In the genomic region with DNA sequence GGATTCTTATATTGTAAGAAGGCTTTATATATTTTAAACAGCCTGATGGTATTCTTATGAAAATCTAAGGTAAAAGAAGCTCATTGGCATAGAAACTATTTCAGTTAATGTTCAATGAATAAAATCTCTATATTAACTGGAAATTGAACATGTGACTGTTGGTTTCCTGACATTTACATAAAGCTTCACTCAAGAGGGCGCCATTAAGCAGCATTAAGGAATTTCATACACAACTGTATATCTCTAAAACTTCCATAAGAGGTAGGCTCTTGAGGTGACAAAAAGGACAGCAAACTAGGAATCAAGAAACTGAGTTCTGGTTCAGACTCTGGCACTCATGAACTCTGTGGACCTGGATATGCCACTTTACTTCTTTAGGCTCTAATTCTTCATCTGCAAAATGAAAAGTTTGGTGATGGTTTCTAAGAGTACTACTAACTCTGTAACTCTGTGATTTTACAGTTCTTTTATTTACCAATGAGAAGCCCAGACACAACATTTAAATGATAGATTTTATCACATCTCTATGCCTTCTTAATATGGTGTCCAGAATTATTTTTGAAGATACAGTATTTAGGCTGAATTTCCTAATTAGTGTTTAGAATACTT, we compare ENCODE assay signal across 10 cellular contexts.
A peak's percentile ranks its signal among the peaks of the same experiment; 100 is the strongest.
DNase-seq lines count a peak whose midpoint lies in the region; TF ChIP-seq lines count a peak whose summit lies in the region.
"Had no signal": no experiment of that assay in that cellular context is flagged by ENCODE, and none has a peak within 500 bp of the region (broad histone marks: within the 10 kb centered on the region; RNA-seq: fewer than 3 reads in every experiment).

No MANE protein-coding gene starts in this region.

- H3K27me3 ChIP-seq in tibial nerve: no peaks in the 10 kb centered on the region
- H3K27me3 ChIP-seq: thyroid gland had no signal

- H3K27ac ChIP-seq in tibial nerve: no peak overlapping the region
- H3K27ac ChIP-seq: thyroid gland had no signal

- TF ChIP-seq CTCF in mesothelial cell of epicardium (IDR thresholded peaks at IDR 0.05; ENCODE audit: unreplicated experiment) (no peak), tibial nerve (IDR thresholded peaks at IDR 0.05) (peak in 1 of 5 experiments; percentile 30)

- no peaks in the 10 kb centered on the region for H3K36me3 Mint-ChIP-seq in mesothelial cell of epicardium
- H3K36me3 Mint-ChIP-seq: memory B cell had no signal

- H3K9me3 Mint-ChIP-seq in mesothelial cell of epicardium: peaks cover 4% of the 10 kb centered on the region
- H3K9me3 Mint-ChIP-seq: memory B cell had no signal

- peaks cover 0 to 13% (median 0%) of the 10 kb centered on the region in 4 donors for H3K4me1 ChIP-seq in tibial nerve
- H3K4me1 ChIP-seq: thyroid gland had no signal

- no peaks in the 10 kb centered on the region for H3K36me3 ChIP-seq in tibial nerve
- H3K36me3 ChIP-seq: thyroid gland had no signal

- H3K4me3 Mint-ChIP-seq in mesothelial cell of epicardium: no peak overlapping the region
- H3K4me3 Mint-ChIP-seq: memory B cell had no signal

- H3K27ac Mint-ChIP-seq in mesothelial cell of epicardium: no peak overlapping the region
- H3K27ac Mint-ChIP-seq: memory B cell had no signal

- peaks cover 20% of the 10 kb centered on the region for H3K4me1 Mint-ChIP-seq in mesothelial cell of epicardium
- H3K4me1 Mint-ChIP-seq: memory B cell had no signal

- no peak for TF ChIP-seq EP300 in tibial nerve (IDR thresholded peaks at IDR 0.05)

- no peaks in the 10 kb centered on the region for H3K27me3 Mint-ChIP-seq in mesothelial cell of epicardium (ENCODE audit: low read depth)

- H3K4me3 ChIP-seq in tibial nerve: no peak overlapping the region
- H3K4me3 ChIP-seq: thyroid gland had no signal

- WGBS in tibial nerve, 2 donors: 24 to 32% methylated on average over 1 of the region's 1 CpG

- TF ChIP-seq POLR2A in tibial nerve (IDR thresholded peaks at IDR 0.05): no peak

- peak; percentile 68 for DNase-seq in EH (ENCODE audit: low read depth)
- peak; percentile 28 for DNase-seq in NCI-H1105 (lab: John Stamatoyannopoulos, UW)
- peak; percentile 57 for DNase-seq in astrocyte of the hippocampus (ENCODE audit: low read depth, low spot score)
- DNase-seq in myocyte (ENCODE audit: low read depth): peak; percentile 46
- DNase-seq in NCI-H2227 (lab: John Stamatoyannopoulos, UW; ENCODE audit: unreplicated experiment): no peak
- DNase-seq in mesothelial cell of epicardium (ENCODE audit: low spot score in 2 of 2, unreplicated experiment in 2 of 2): no peak
- DNase-seq in NK-92 treated with Interleukin-12 subunit alpha and Interleukin-12 subunit beta, amount 100 ng/mL, for 24 hours (lab: John Stamatoyannopoulos, UW): no peak
- DNase-seq in tibial nerve (ENCODE audit: low spot score in 2 of 2): no peak
- DNase-seq: thyroid gland had no signal

- H3K9me3 ChIP-seq in tibial nerve: no peaks in the 10 kb centered on the region
- H3K9me3 ChIP-seq: thyroid gland had no signal

Comparison
In these comparisons a context has a peak if more than half of its experiments do, and no peak if none do; other contexts are left out.
1. DNase-seq: peak in EH (single experiment), NCI-H1105 (single experiment), astrocyte of the hippocampus (single experiment) and myocyte (single experiment); none in NCI-H2227 (single experiment), mesothelial cell of epicardium (0 of 2), NK-92 treated with Interleukin-12 subunit alpha and Interleukin-12 subunit beta, amount 100 ng/mL, for 24 hours (single experiment) and tibial nerve (0 of 2).